ENCODE assay signal across 19 cellular contexts in the genomic region with DNA sequence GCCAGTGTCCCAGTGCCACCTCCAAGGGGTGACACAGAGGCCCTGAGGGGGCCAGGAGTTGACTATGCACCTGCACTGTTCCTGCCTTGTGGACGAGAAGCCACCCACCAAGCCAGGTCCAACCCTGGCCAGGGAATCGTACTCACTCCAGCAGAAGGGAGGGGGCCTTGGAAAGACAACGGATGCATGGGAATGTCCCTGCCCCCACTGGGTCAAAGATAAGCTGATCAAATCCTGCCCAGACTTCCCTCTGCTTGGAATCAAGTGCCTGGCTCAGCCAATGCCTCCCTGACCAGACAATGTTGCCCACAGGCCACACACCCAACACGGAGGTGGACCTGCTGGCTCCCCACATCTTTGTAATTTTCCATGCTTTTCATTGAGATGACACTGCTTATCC. TPM values are rescaled to one million over a fixed set of nuclear protein-coding genes. Genes with fewer than 3 reads are reported as not detected.
"Had no signal": no experiment of that assay in that cellular context is flagged by ENCODE, and none has a peak within 500 bp of the region (broad histone marks: within the 10 kb centered on the region; RNA-seq: fewer than 3 reads in every experiment).

No MANE protein-coding gene starts in this region.

- H3K27me3 Mint-ChIP-seq: stimulated activated naive CD8-positive, alpha-beta T cell treated with anti-CD3 and anti-CD28 coated beads, Interleukin-15, Interleukin-2, amounts not matched to agents 100 ng/mL and 50 ng/mL, for 24 hours had no signal

- H2AFZ ChIP-seq: hepatocyte had no signal

- H3K27me3 ChIP-seq: hepatocyte, neutrophil, right lobe of liver, tibial artery, upper lobe of left lung, uterus had no signal

- H3K36me3 Mint-ChIP-seq: stimulated activated memory B cell treated with anti-CD40 and anti-IgM and Interleukin-4, amounts not matched to agents 10 μg/mL and 1 μg/mL and 100 μg/mL, for 72 hours had no signal

- H3K9me3 Mint-ChIP-seq: nephron progenitor cell; stimulated activated memory B cell treated with anti-CD40 and anti-IgM and Interleukin-4, amounts not matched to agents 10 μg/mL and 1 μg/mL and 100 μg/mL, for 72 hours; stimulated activated naive CD8-positive, alpha-beta T cell treated with anti-CD3 and anti-CD28 coated beads, Interleukin-15, Interleukin-2, amounts not matched to agents 100 ng/mL and 50 ng/mL, for 24 hours had no signal

- H3K4me2 ChIP-seq: hepatocyte had no signal

- H3K27ac ChIP-seq: coronary artery, hepatocyte, neutrophil, psoas muscle, right lobe of liver, tibial artery, upper lobe of left lung, uterus had no signal

- DNase-seq: effector CD4-positive, alpha-beta T cell; foreskin melanocyte; head of caudate nucleus; mucosa of descending colon; nephron progenitor cell; psoas muscle; retina; right lobe of liver; stimulated activated CD4-positive, alpha-beta T cell treated with anti-CD3 and anti-CD28 coated beads, Interleukin-4, amount 100 ng/mL, for 1 hour; stimulated activated CD8-positive, alpha-beta memory T cell treated with anti-CD3 and anti-CD28 coated beads, Interleukin-4, amount 100 ng/mL, for 48 hours; tibial artery; upper lobe of left lung; uterus had no signal

- H3K27ac Mint-ChIP-seq: nephron progenitor cell; stimulated activated memory B cell treated with anti-CD40 and anti-IgM and Interleukin-4, amounts not matched to agents 10 μg/mL and 1 μg/mL and 100 μg/mL, for 72 hours; stimulated activated naive CD8-positive, alpha-beta T cell treated with anti-CD3 and anti-CD28 coated beads, Interleukin-15, Interleukin-2, amounts not matched to agents 100 ng/mL and 50 ng/mL, for 24 hours had no signal

- H3K4me3 Mint-ChIP-seq: nephron progenitor cell; stimulated activated memory B cell treated with anti-CD40 and anti-IgM and Interleukin-4, amounts not matched to agents 10 μg/mL and 1 μg/mL and 100 μg/mL, for 72 hours; stimulated activated naive CD8-positive, alpha-beta T cell treated with anti-CD3 and anti-CD28 coated beads, Interleukin-15, Interleukin-2, amounts not matched to agents 100 ng/mL and 50 ng/mL, for 24 hours had no signal

- H3K4me1 ChIP-seq: uterus had no signal

- H3K79me2 ChIP-seq: hepatocyte had no signal

- H3K36me3 ChIP-seq: neutrophil, right lobe of liver, tibial artery, upper lobe of left lung, uterus had no signal

- H3K4me3 ChIP-seq: coronary artery, hepatocyte, mucosa of descending colon, psoas muscle, right lobe of liver, tibial artery, upper lobe of left lung, uterus had no signal

- ATAC-seq: mucosa of descending colon; psoas muscle; right lobe of liver; stimulated activated memory B cell treated with anti-CD40 and anti-IgM and Interleukin-4, amounts not matched to agents 10 μg/mL and 1 μg/mL and 100 μg/mL, for 72 hours had no signal

- H3K9me3 ChIP-seq: mucosa of descending colon, neutrophil, psoas muscle, right lobe of liver, tibial artery, upper lobe of left lung, uterus had no signal

RNA-seq across cellular contexts. Expression of gene CACNA2D2, which starts 23.9 kb away (rescaled TPM):
- total RNA-seq: osteoblast had no signal
